20 cellular contexts compared by ENCODE assay signal in genomic region chr1:157092831-157093230, GRCh38. TPM values are rescaled to one million over a fixed set of nuclear protein-coding genes. Genes with fewer than 3 reads are reported as not detected.
DNase-seq lines count a peak whose midpoint lies in the region; ATAC-seq and TF ChIP-seq lines count a peak whose summit lies in the region.
"Had no signal": no experiment of that assay in that cellular context is flagged by ENCODE, and none has a peak within 500 bp of the region (broad histone marks: within the 10 kb centered on the region; RNA-seq: fewer than 3 reads in every experiment).

No MANE protein-coding gene starts in this region.

- no peak overlapping the region for H3T11ph ChIP-seq in H9 (ENCODE audit: low read length)

- H3K79me2 ChIP-seq in H9 (ENCODE audit: insufficient read depth, low read length) (no peaks in the 10 kb centered on the region), MM.1S (ENCODE audit: low read length) (no peaks in the 10 kb centered on the region)
- H3K79me2 ChIP-seq: parathyroid adenoma had no signal

- H3K4me2 ChIP-seq in H9 (ENCODE audit: insufficient read depth, insufficient read length, low read length) (no peak overlapping the region), MM.1S (ENCODE audit: low read depth, low read length) (no peak overlapping the region)
- H3K4me2 ChIP-seq: KMS-11 had no signal

- TF ChIP-seq CTCF in H9 (conservative IDR thresholded peaks at IDR 0.05): no peak
- no peak for TF ChIP-seq CTCF in choroid plexus epithelial cell (conservative IDR thresholded peaks at IDR 0.05; ENCODE audit: low read depth, low read length)
- no peak for TF ChIP-seq CTCF in spleen (IDR thresholded peaks at IDR 0.05 in 8 of 11, conservative IDR thresholded peaks at IDR 0.05 in 3 of 11)
- TF ChIP-seq CTCF in MM.1S (IDR thresholded peaks at IDR 0.05; ENCODE audit: low read length): no peak
- no peak for TF ChIP-seq CTCF in nephron progenitor cell (IDR thresholded peaks at IDR 0.05)

- H3K4me3 ChIP-seq in choroid plexus epithelial cell (ENCODE audit: low read depth, low read length) (no peak overlapping the region), spleen (no peak overlapping the region), MM.1S (ENCODE audit: low read length) (no peak overlapping the region)

- H4K5ac ChIP-seq in H9 (ENCODE audit: insufficient read length, low read depth, low read length): no peak overlapping the region

- no peak overlapping the region for H3K4me3 Mint-ChIP-seq in H9
- no peak overlapping the region for H3K4me3 Mint-ChIP-seq in activated naive CD8-positive, alpha-beta T cell treated with anti-CD3 and anti-CD28 coated beads for 36 hours
- H3K4me3 Mint-ChIP-seq in nephron progenitor cell: no peak overlapping the region
- H3K4me3 Mint-ChIP-seq: activated naive CD4-positive, alpha-beta T cell treated with anti-CD3 and anti-CD28 coated beads, Interleukin-2, amount 10 ng/mL, durations not matched to agents 7 days and 5 days had no signal

- no peaks in the 10 kb centered on the region for H3K27me3 ChIP-seq in H9 (ENCODE audit: insufficient read depth, low read length)
- peaks cover 0 to 15% (median 0%) of the 10 kb centered on the region in 7 donors for H3K27me3 ChIP-seq in spleen (replicated peaks in 1 of 7)
- no peaks in the 10 kb centered on the region for H3K27me3 ChIP-seq in MM.1S (replicated peaks; ENCODE audit: insufficient read depth, low read length)
- H3K27me3 ChIP-seq: BE2C, brain microvascular endothelial cell had no signal

- no CpG with 5 or more reads among the region's 8 CpGs for WGBS in H9 (ENCODE audit: extremely low coverage, insufficient read length, low lambda C conversion rate)
- 74 to 82% (median 76%) methylated on average over 8 of the region's 8 CpGs for WGBS in spleen, 5 donors

- H3K27ac Mint-ChIP-seq in H9: 0 out of 7 replicates have a peak overlapping the region, but pooled peaks of 1 of the 3 experiments have one; percentile 43
- no peak overlapping the region for H3K27ac Mint-ChIP-seq in activated naive CD8-positive, alpha-beta T cell treated with anti-CD3 and anti-CD28 coated beads for 36 hours
- H3K27ac Mint-ChIP-seq in nephron progenitor cell: no peak overlapping the region
- H3K27ac Mint-ChIP-seq: activated naive CD4-positive, alpha-beta T cell treated with anti-CD3 and anti-CD28 coated beads, Interleukin-2, amount 10 ng/mL, durations not matched to agents 7 days and 5 days had no signal

- H3K27me3 Mint-ChIP-seq in H9 (ENCODE audit: low read depth): no peaks in the 10 kb centered on the region
- H3K27me3 Mint-ChIP-seq in activated naive CD8-positive, alpha-beta T cell treated with anti-CD3 and anti-CD28 coated beads for 36 hours: peaks cover 6% of the 10 kb centered on the region
- H3K27me3 Mint-ChIP-seq in nephron progenitor cell (ENCODE audit: low read depth, poor library complexity): peaks cover 14% of the 10 kb centered on the region

- no peak overlapping the region for H3K23ac ChIP-seq in H9 (ENCODE audit: insufficient read length, low read depth, low read length)

- no peak overlapping the region for H3K56ac ChIP-seq in H9 (ENCODE audit: insufficient read length, low read depth, low read length)

- no peaks in the 10 kb centered on the region for H3K9me3 Mint-ChIP-seq in H9
- no peaks in the 10 kb centered on the region for H3K9me3 Mint-ChIP-seq in activated naive CD8-positive, alpha-beta T cell treated with anti-CD3 and anti-CD28 coated beads for 36 hours
- no peaks in the 10 kb centered on the region for H3K9me3 Mint-ChIP-seq in nephron progenitor cell
- H3K9me3 Mint-ChIP-seq: activated naive CD4-positive, alpha-beta T cell treated with anti-CD3 and anti-CD28 coated beads, Interleukin-2, amount 10 ng/mL, durations not matched to agents 7 days and 5 days had no signal

- no peaks in the 10 kb centered on the region for H3F3A ChIP-seq in MM.1S (ENCODE audit: insufficient read depth, low read length)

- DNase-seq in H9 (peak; percentile 33), choroid plexus epithelial cell (ENCODE audit: low read depth) (peak; percentile 69), left ventricle myocardium superior (peak; percentile 76), spleen (peak; percentile 78), MM.1S (no peak), nephron progenitor cell (no peak)
- no peak for DNase-seq in activated naive CD8-positive, alpha-beta T cell treated with anti-CD3 and anti-CD28 coated beads for 36 hours
- DNase-seq: activated CD4-positive, CD25-positive, alpha-beta regulatory T cell treated with anti-CD3 and anti-CD28 coated beads, Interleukin-2, amount 50 U/mL, for 72 hours; activated CD8-positive, alpha-beta memory T cell treated with anti-CD3 and anti-CD28 coated beads, Interleukin-2, amount 50 U/mL, for 4 hours; activated naive CD4-positive, alpha-beta T cell treated with anti-CD3 and anti-CD28 coated beads, Interleukin-2, amount 10 ng/mL, durations not matched to agents 7 days and 5 days; BE2C; brain microvascular endothelial cell; NCI-H1417; NCI-H345 had no signal

- no peaks in the 10 kb centered on the region for H3K23me2 ChIP-seq in H9 (ENCODE audit: insufficient read length, low read depth, low read length, poor library complexity, severe bottlenecking)

- no peak overlapping the region for H2AK5ac ChIP-seq in H9 (ENCODE audit: insufficient read length, low read length)

- H3K9ac ChIP-seq in H9 (ENCODE audit: extremely low read depth, insufficient read length, low read length) (no peak overlapping the region), MM.1S (ENCODE audit: low read length) (no peak overlapping the region)
- H3K9ac ChIP-seq: KMS-11, parathyroid adenoma had no signal

- intact Hi-C loops in left ventricle myocardium superior (cut with micrococcal nuclease) (loop anchor here (5.0 kb wide), 1 partner anchor 64 kb away; no protein-coding TSS in a partner anchor), spleen (cut with DNase I; ENCODE audit: low total_unique reads) (no loop called here)

- H3K79me1 ChIP-seq in H9 (ENCODE audit: insufficient read depth, low read depth, low read length, poor library complexity, severe bottlenecking): no peaks in the 10 kb centered on the region

- no peak overlapping the region for H2BK5ac ChIP-seq in H9 (ENCODE audit: insufficient read length, low read length)

- H2BK12ac ChIP-seq in H9 (ENCODE audit: insufficient read length, low read depth, low read length): no peak overlapping the region

- no peak for TF ChIP-seq POLR2A in spleen (IDR thresholded peaks at IDR 0.05)

- no peak overlapping the region for H3K4ac ChIP-seq in H9 (ENCODE audit: low read depth, low read length)

- peak; percentile 76 for ATAC-seq in left ventricle myocardium superior
- ATAC-seq in GM18873 (IDR thresholded peaks at IDR 0.05; ENCODE audit: low FRiP score, unreplicated experiment): no peak

- H4K8ac ChIP-seq in H9 (replicated peaks; ENCODE audit: insufficient read length, low read depth, low read length): no peak overlapping the region

- H4K20me1 ChIP-seq in H9 (ENCODE audit: control insufficient read depth, insufficient read depth, insufficient read length) (no peaks in the 10 kb centered on the region), MM.1S (ENCODE audit: insufficient read depth, low read length) (no peaks in the 10 kb centered on the region)

- H3K4me1 ChIP-seq in H9 (ENCODE audit: insufficient read depth, low read length): 0 out of 2 replicates have a peak, but pooled peaks cover 2% of the 10 kb centered on the region
- H3K4me1 ChIP-seq in spleen: peaks cover 0 to 10% (median 4%) of the 10 kb centered on the region in 6 donors
- no peaks in the 10 kb centered on the region for H3K4me1 ChIP-seq in MM.1S (ENCODE audit: low read length)
- H3K4me1 ChIP-seq: parathyroid adenoma had no signal

- no peaks in the 10 kb centered on the region; a peak in 1 of 7 replicates for H3K36me3 Mint-ChIP-seq in H9 (ENCODE audit: insufficient read depth in 1 of 3, low read depth in 3 of 3)
- H3K36me3 Mint-ChIP-seq in activated naive CD8-positive, alpha-beta T cell treated with anti-CD3 and anti-CD28 coated beads for 36 hours: no peaks in the 10 kb centered on the region
- no peaks in the 10 kb centered on the region for H3K36me3 Mint-ChIP-seq in nephron progenitor cell (ENCODE audit: low read depth)
- H3K36me3 Mint-ChIP-seq: activated naive CD4-positive, alpha-beta T cell treated with anti-CD3 and anti-CD28 coated beads, Interleukin-2, amount 10 ng/mL, durations not matched to agents 7 days and 5 days had no signal

- no peaks in the 10 kb centered on the region for H3K9me3 ChIP-seq in H9 (ENCODE audit: control insufficient read depth, low read depth, low read length)
- no peaks in the 10 kb centered on the region for H3K9me3 ChIP-seq in spleen
- H3K9me3 ChIP-seq in MM.1S (replicated peaks; ENCODE audit: insufficient read depth, low read length): no peaks in the 10 kb centered on the region
- H3K9me3 ChIP-seq: BE2C had no signal

- H3K27ac ChIP-seq in H9 (ENCODE audit: insufficient read length, low read depth, low read length): no peak overlapping the region
- H3K27ac ChIP-seq in spleen: peak overlapping the region in 2 of 8 donors; percentile 26 to 28
- H3K27ac ChIP-seq in MM.1S (ENCODE audit: low read length): no peak overlapping the region
- H3K27ac ChIP-seq: brain microvascular endothelial cell, HL-60, KMS-11, parathyroid adenoma had no signal

- H3K4me1 Mint-ChIP-seq in H9 (peaks cover 19 to 28% of the 10 kb centered on the region in 2 experiments), nephron progenitor cell (peaks cover 7% of the 10 kb centered on the region)
- H3K4me1 Mint-ChIP-seq in activated naive CD8-positive, alpha-beta T cell treated with anti-CD3 and anti-CD28 coated beads for 36 hours: peaks cover 2% of the 10 kb centered on the region
- H3K4me1 Mint-ChIP-seq: activated naive CD4-positive, alpha-beta T cell treated with anti-CD3 and anti-CD28 coated beads, Interleukin-2, amount 10 ng/mL, durations not matched to agents 7 days and 5 days had no signal

- H4K91ac ChIP-seq in H9 (ENCODE audit: insufficient read length, low read depth, low read length): no peak overlapping the region

- H3K18ac ChIP-seq in H9 (ENCODE audit: insufficient read length, low read depth, low read length): no peak overlapping the region

- H3K36me3 ChIP-seq in spleen: no peaks in the 10 kb centered on the region
- no peaks in the 10 kb centered on the region for H3K36me3 ChIP-seq in MM.1S (replicated peaks; ENCODE audit: insufficient read depth, low read length)
- H3K36me3 ChIP-seq: BE2C, brain microvascular endothelial cell had no signal

- H2BK20ac ChIP-seq in H9 (ENCODE audit: low read depth, low read length, poor library complexity, severe bottlenecking): no peak overlapping the region

- H3K9me2 ChIP-seq in MM.1S (replicated peaks; ENCODE audit: insufficient read depth, low read length): no peaks in the 10 kb centered on the region

- H2BK15ac ChIP-seq in H9 (ENCODE audit: low read depth, low read length): no peak overlapping the region

- H2BK120ac ChIP-seq in H9 (ENCODE audit: low read depth, low read length, poor library complexity, severe bottlenecking): no peak overlapping the region

- no peak overlapping the region for H3K14ac ChIP-seq in H9 (ENCODE audit: insufficient read depth, low read length)

- H2AFZ ChIP-seq in H9 (ENCODE audit: low read length) (no peak overlapping the region), MM.1S (ENCODE audit: low read length) (no peak overlapping the region)
- H2AFZ ChIP-seq: parathyroid adenoma had no signal

RNA-seq across cellular contexts. Expression of gene ETV3L, which starts 6.8 kb away (rescaled TPM):
- 0.75 and 0.96 TPM in 2 replicates for total RNA-seq in H9 (2021)
- total RNA-seq in left ventricle myocardium superior: not detected
- total RNA-seq in spleen: not detected
- not detected for polyA plus RNA-seq in spleen
- not detected for total RNA-seq in activated naive CD8-positive, alpha-beta T cell treated with anti-CD3 and anti-CD28 coated beads for 36 hours
- total RNA-seq: glomerular endothelial cell, SK-MEL-5 had no signal

RNA-seq across cellular contexts. Expression of gene ETV3, which starts 45.4 kb away (rescaled TPM):
- total RNA-seq in H9 (2021): 36.3 and 36.4 TPM in 2 replicates
- total RNA-seq in left ventricle myocardium superior: 16.8 TPM
- 10 to 100 TPM; 19.3 to 35.9 (median 27.0) TPM for total RNA-seq in spleen
- 1 to 10 TPM; 4.2 to 5.5 (median 5.0) TPM for polyA plus RNA-seq in spleen
- total RNA-seq in activated naive CD8-positive, alpha-beta T cell treated with anti-CD3 and anti-CD28 coated beads for 36 hours: 10 to 100 TPM; 23.1 to 23.5 TPM

RNA-seq across cellular contexts. Expression of gene ARHGEF11, which starts 47.3 kb away (rescaled TPM):
- total RNA-seq in H9 (2021) (38.1 and 41.1 TPM in 2 replicates), left ventricle myocardium superior (28.8 TPM), spleen (10 to 100 TPM; 28.4 to 65.3 (median 45.5) TPM)
- polyA plus RNA-seq in spleen: 10 to 100 TPM in 1 of 3 donors, 1 to 10 TPM in 2; 3.4 to 10.2 (median 3.4) TPM
- 1 to 10 TPM; 2.8 to 3.3 TPM for total RNA-seq in activated naive CD8-positive, alpha-beta T cell treated with anti-CD3 and anti-CD28 coated beads for 36 hours

Comparison
In these comparisons a context has a peak if more than half of its experiments do, and no peak if none do; other contexts are left out.
1. DNase-seq: peak in H9 (single experiment), choroid plexus epithelial cell (single experiment), left ventricle myocardium superior (single experiment) and spleen (single experiment); none in activated naive CD8-positive, alpha-beta T cell treated with anti-CD3 and anti-CD28 coated beads for 36 hours (single experiment), MM.1S (single experiment) and nephron progenitor cell (single experiment).